In the genomic region with DNA sequence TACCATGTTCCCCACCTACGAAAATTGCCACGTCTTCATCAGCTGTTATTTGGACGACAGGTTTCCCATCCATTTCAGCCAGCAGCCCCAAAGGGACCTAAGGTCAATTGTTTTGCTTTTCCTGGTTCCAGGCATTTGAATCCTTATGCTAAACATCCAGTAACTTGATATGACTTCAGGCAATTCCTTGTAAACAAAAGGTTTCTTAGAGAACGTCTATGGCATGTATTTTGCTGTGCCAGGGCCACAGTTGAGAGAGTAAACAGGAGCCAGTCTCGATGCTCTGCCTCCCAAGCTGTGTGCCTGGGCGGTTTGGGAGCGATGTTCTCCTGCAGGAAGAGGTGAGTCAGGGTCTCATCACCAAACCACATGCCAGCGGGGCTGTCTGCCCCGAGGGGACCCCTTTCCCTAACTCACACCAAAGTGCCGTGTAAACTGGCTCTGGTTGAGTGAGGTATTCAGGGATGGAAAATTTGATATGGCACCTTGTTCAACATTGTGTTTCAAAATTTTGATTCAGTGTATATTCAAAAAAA, we compare ENCODE assay signal across 18 cellular contexts. TPM values are rescaled to one million over a fixed set of nuclear protein-coding genes. Genes with fewer than 3 reads are reported as not detected.
"Had no signal": no experiment of that assay in that cellular context is flagged by ENCODE, and none has a peak within 500 bp of the region (broad histone marks: within the 10 kb centered on the region; RNA-seq: fewer than 3 reads in every experiment).

No MANE protein-coding gene starts in this region.

- H3K27me3 ChIP-seq: right atrium auricular region, tibial nerve had no signal

- DNase-seq: activated CD4-positive, alpha-beta T cell treated with anti-CD3 and anti-CD28 coated beads, Interleukin-2, amount 10 ng/mL, durations not matched to agents 24 days and 14 days; activated CD4-positive, CD25-positive, alpha-beta regulatory T cell; activated CD8-positive, alpha-beta memory T cell treated with anti-CD3 and anti-CD28 coated beads for 24 hours; activated gamma-delta T cell treated with Interleukin-2 at 50 U/mL for 16 hours; amniotic stem cell; caudate nucleus; hippocampal formation; nucleus accumbens; stimulated activated CD4-positive, alpha-beta T cell treated with anti-CD3 and anti-CD28 coated beads, Interleukin-15, amount 100 ng/mL, for 24 hours; stimulated activated CD4-positive, alpha-beta T cell treated with anti-CD3 and anti-CD28 coated beads, Interleukin-4, amount 100 ng/mL, for 24 hours; stimulated activated naive CD4-positive, alpha-beta T cell; substantia nigra had no signal

- H3K4me3 ChIP-seq: right atrium auricular region, skin epidermis, tibial nerve had no signal

- H3K9me3 ChIP-seq: right atrium auricular region, tibial nerve had no signal

- H3K27ac ChIP-seq: right atrium auricular region, skin epidermis, tibial nerve had no signal

- H3K36me3 ChIP-seq: right atrium auricular region, tibial nerve had no signal

- H3K4me1 ChIP-seq: right atrium auricular region, tibial nerve had no signal

RNA-seq across cellular contexts. Expression of a gene that starts 12.9 kb away (rescaled TPM):
- total RNA-seq: activated CD4-positive, alpha-beta T cell treated with anti-CD3 and anti-CD28 coated beads, Interleukin-2, amount 10 ng/mL, durations not matched to agents 24 days and 14 days; lower leg skin; mesenteric fat pad; progenitor cell of endocrine pancreas; right atrium auricular region; tibial nerve had no signal
